Comparison of ENCODE assay signal across 1 cellular context in genomic region chr2:169799555-169799954, GRCh38.
TF ChIP-seq lines count a peak whose summit lies in the region.

No MANE protein-coding gene starts in this region.

TF ChIP-seq in WTC11, 78 proteins besides CTCF, POLR2A, EP300 and RAD21 (continued from another document):
- TF ChIP-seq PRRX2 (CRISPR knock-in tag; IDR thresholded peaks at IDR 0.05) (no peak), FOXP1 (CRISPR knock-in tag; IDR thresholded peaks at IDR 0.05; ENCODE audit: borderline replicate concordance) (no peak), SMAD4 (CRISPR knock-in tag; IDR thresholded peaks at IDR 0.05) (no peak), CBFB (CRISPR knock-in tag; IDR thresholded peaks at IDR 0.05; ENCODE audit: low read depth) (no peak), NR2C2 (CRISPR knock-in tag; IDR thresholded peaks at IDR 0.05) (no peak), GTF2I (CRISPR knock-in tag; conservative IDR thresholded peaks at IDR 0.05) (no peak), ELF4 (CRISPR knock-in tag; IDR thresholded peaks at IDR 0.05; ENCODE audit: low read depth) (no peak), AR (CRISPR knock-in tag; IDR thresholded peaks at IDR 0.05) (no peak), ZNF423 (CRISPR knock-in tag; IDR thresholded peaks at IDR 0.05) (no peak), ZNF232 (CRISPR knock-in tag; IDR thresholded peaks at IDR 0.05) (no peak), HMGXB4 (CRISPR knock-in tag; IDR thresholded peaks at IDR 0.05) (no peak)
